12 cellular contexts compared by ENCODE assay signal in genomic region chr1:199151634-199152429, GRCh38.
DNase-seq lines count a peak whose midpoint lies in the region; ATAC-seq and TF ChIP-seq lines count a peak whose summit lies in the region.
"Had no signal": no experiment of that assay in that cellular context is flagged by ENCODE, and none has a peak within 500 bp of the region (broad histone marks: within the 10 kb centered on the region; RNA-seq: fewer than 3 reads in every experiment).

No MANE protein-coding gene starts in this region.

- no peak for TF ChIP-seq CTCF in GM13977 (IDR thresholded peaks at IDR 0.05; ENCODE audit: extremely low read depth, insufficient read depth, missing control alignments)
- no peak for TF ChIP-seq CTCF in OCI-LY7 (conservative IDR thresholded peaks at IDR 0.05; ENCODE audit: low read length)
- no peak for TF ChIP-seq CTCF in esophagus muscularis mucosa (IDR thresholded peaks at IDR 0.05)
- no peak for TF ChIP-seq CTCF in type B pancreatic cell (conservative IDR thresholded peaks at IDR 0.05)

- no peaks in the 10 kb centered on the region for H4K20me1 ChIP-seq in OCI-LY7 (ENCODE audit: insufficient read depth, low read length)
- H4K20me1 ChIP-seq: BLaER1 treated with 17β-estradiol and CSF1 and Interleukin-3, amounts not matched to agents 10 nM and 100 nM had no signal

- H2AFZ ChIP-seq in OCI-LY7 (ENCODE audit: low read length), result no peak overlapping the region

- TF ChIP-seq POLR2A in esophagus muscularis mucosa (IDR thresholded peaks at IDR 0.05; ENCODE audit: low read depth), result no peak

- H3K27me3 ChIP-seq in esophagus muscularis mucosa, result no peaks in the 10 kb centered on the region
- H3K27me3 ChIP-seq: ascending aorta; BLaER1 treated with 17β-estradiol and CSF1 and Interleukin-3, amounts not matched to agents 10 nM and 100 nM had no signal

- no peaks in the 10 kb centered on the region for H3K36me3 ChIP-seq in OCI-LY7 (ENCODE audit: insufficient read depth, low read length)
- no peaks in the 10 kb centered on the region for H3K36me3 ChIP-seq in esophagus muscularis mucosa
- H3K36me3 ChIP-seq: ascending aorta; BLaER1 treated with 17β-estradiol and CSF1 and Interleukin-3, amounts not matched to agents 10 nM and 100 nM had no signal

- TF ChIP-seq EP300 in esophagus muscularis mucosa (IDR thresholded peaks at IDR 0.05), result no peak

- H3K4me1 Mint-ChIP-seq in type B pancreatic cell (ENCODE audit: unreplicated experiment), result no peaks in the 10 kb centered on the region

- ATAC-seq in GM21367 (IDR thresholded peaks at IDR 0.05; ENCODE audit: unreplicated experiment), result peak; percentile 52
- ATAC-seq in HG03095 (IDR thresholded peaks at IDR 0.05; ENCODE audit: unreplicated experiment), result peak; percentile 53

- BruUV-seq in OCI-LY7 (replicated peaks; lab: Mats Ljungman, UMichigan), result no TSS peak

- POLR2A ChIA-PET in OCI-LY7 (lab: Charles Lee), result interaction anchor here (0.7 to 1.4 kb wide), 3 partner anchors 8 to 64 kb away, joined by 3 to 7 read pairs (median 3); no protein-coding TSS in a partner anchor

- peak; percentile 7 for DNase-seq in GM13977 (ENCODE audit: low spot score)
- DNase-seq in OCI-LY7 (ENCODE audit: low spot score), result no peak
- no peak for DNase-seq in esophagus muscularis mucosa (ENCODE audit: extremely low spot score)
- no peak for DNase-seq in type B pancreatic cell (ENCODE audit: extremely low spot score, unreplicated experiment)
- DNase-seq in cardiac septum (ENCODE audit: low spot score), result no peak
- DNase-seq in NCI-H1930 (lab: John Stamatoyannopoulos, UW), result no peak
- DNase-seq: islet precursor cell; stimulated activated CD4-positive, alpha-beta T cell treated with anti-CD3 and anti-CD28 coated beads, Interleukin-1b, Interleukin-23, amount 100 ng/mL, for 48 hours had no signal

- peaks cover 7% of the 10 kb centered on the region for H3K4me1 ChIP-seq in OCI-LY7 (ENCODE audit: insufficient read depth, low read length, poor library complexity, severe bottlenecking)
- H3K4me1 ChIP-seq in esophagus muscularis mucosa, result no peaks in the 10 kb centered on the region
- H3K4me1 ChIP-seq: ascending aorta had no signal

- no peak overlapping the region for H3K4me3 Mint-ChIP-seq in type B pancreatic cell

- no peak overlapping the region for H3K27ac Mint-ChIP-seq in type B pancreatic cell

- H3K27ac ChIP-seq in OCI-LY7 (ENCODE audit: low read depth, low read length, poor library complexity, severe bottlenecking) (no peak overlapping the region), esophagus muscularis mucosa (replicated peaks in 1 of 4) (no peak overlapping the region)
- H3K27ac ChIP-seq: ascending aorta; BLaER1 treated with 17β-estradiol and CSF1 and Interleukin-3, amounts not matched to agents 10 nM and 100 nM had no signal

- no peaks in the 10 kb centered on the region for H3K79me2 ChIP-seq in OCI-LY7 (ENCODE audit: insufficient read depth, low read depth, low read length)

- intact Hi-C loops in OCI-LY7 (cut with micrococcal nuclease; ENCODE audit: unreplicated experiment), result loop anchor here (5.0 kb wide), 1 partner anchor 35 kb away; no protein-coding TSS in a partner anchor
- intact Hi-C loops in esophagus muscularis mucosa (cut with DNase I), result no loop called here
- intact Hi-C loops in cardiac septum (cut with DNase I), result no loop called here

- H3K27me3 Mint-ChIP-seq in type B pancreatic cell, result no peaks in the 10 kb centered on the region

- in situ Hi-C loops in GM13977 (cut with MboI; ENCODE audit: low pct_unique_long_range_greater_than_20kb, low sequenced_read_pairs, unreplicated experiment), result no loop called here

- H3K9me2 ChIP-seq in OCI-LY7 (ENCODE audit: insufficient read depth, low read length), result no peaks in the 10 kb centered on the region

- no peak overlapping the region for H3K4me3 ChIP-seq in OCI-LY7 (ENCODE audit: low read depth, low read length, poor library complexity, severe bottlenecking)
- H3K4me3 ChIP-seq in esophagus muscularis mucosa, result no peak overlapping the region
- H3K4me3 ChIP-seq: ascending aorta; BLaER1 treated with 17β-estradiol and CSF1 and Interleukin-3, amounts not matched to agents 10 nM and 100 nM had no signal

- peak overlapping the region; percentile 34; the same call in 1 of the 2 replicates for H3K4me2 ChIP-seq in OCI-LY7 (ENCODE audit: low read length)

- H3K9me3 ChIP-seq in OCI-LY7 (ENCODE audit: low read length) (no peaks in the 10 kb centered on the region), esophagus muscularis mucosa (no peaks in the 10 kb centered on the region)
- H3K9me3 ChIP-seq: ascending aorta; BLaER1 treated with 17β-estradiol and CSF1 and Interleukin-3, amounts not matched to agents 10 nM and 100 nM had no signal

- CTCF ChIA-PET in OCI-LY7 (lab: Charles Lee; ENCODE audit: unreplicated experiment), result no interaction called here

- WGBS in esophagus muscularis mucosa, result 84% methylated on average over 6 of the region's 6 CpGs

- no peaks in the 10 kb centered on the region for H3K36me3 Mint-ChIP-seq in type B pancreatic cell

- H3K9me3 Mint-ChIP-seq in type B pancreatic cell, result no peaks in the 10 kb centered on the region
